Comparison of ENCODE assay signal across 8 cellular contexts in genomic region chr14:99524804-99525698, GRCh38. TPM values are rescaled to one million over a fixed set of nuclear protein-coding genes. Genes with fewer than 3 reads are reported as not detected.
DNase-seq lines count a peak whose midpoint lies in the region; ATAC-seq and TF ChIP-seq lines count a peak whose summit lies in the region.

No MANE protein-coding gene starts in this region.

- no peaks in the 10 kb centered on the region for H3K9me3 ChIP-seq in RWPE2 (ENCODE audit: severe bottlenecking)
- H3K9me3 ChIP-seq in sigmoid colon, result no peaks in the 10 kb centered on the region

- H3K27ac ChIP-seq in RWPE2 (ENCODE audit: poor library complexity, severe bottlenecking) (peak overlapping the region; percentile 54), sigmoid colon (peak overlapping the region; percentile 82 to 90 (median 84))

- no peak overlapping the region for H3K4me3 ChIP-seq in RWPE2 (ENCODE audit: severe bottlenecking)
- no peak overlapping the region for H3K4me3 ChIP-seq in fibroblast of villous mesenchyme (ENCODE audit: low read depth, low read length)
- no peak overlapping the region for H3K4me3 ChIP-seq in sigmoid colon

- peak; percentile 77 for TF ChIP-seq CTCF in RWPE2 (IDR thresholded peaks at IDR 0.05; ENCODE audit: poor library complexity, severe bottlenecking)
- TF ChIP-seq CTCF in fibroblast of villous mesenchyme (IDR thresholded peaks at IDR 0.05; ENCODE audit: insufficient read depth, low read depth, low read length), result peak; percentile 46
- TF ChIP-seq CTCF in sigmoid colon (IDR thresholded peaks at IDR 0.05), result peak in 1 of 4 experiments; percentile 40

- WGBS in sigmoid colon, 2 donors, result 56 to 62% methylated on average over 17 of the region's 17 CpGs

- H3K4me1 Mint-ChIP-seq in T-helper 1 cell treated with Interleukin-12 subunit alpha and Interleukin-12 subunit beta and Interleukin-4 antibody, amounts not matched to agents 30 μg/mL and 1 μg/mL, for 36 hours (ENCODE audit: low read depth), result peaks cover 7% of the 10 kb centered on the region

- DNase-seq in T-helper 1 cell (no peak), RWPE2 (ENCODE audit: low spot score) (no peak), fibroblast of villous mesenchyme (ENCODE audit: low read depth) (peak; percentile 55), sigmoid colon (no peak), Kasumi-1 (lab: John Stamatoyannopoulos, UW) (no peak), NCI-H2171 treated with DMSO at 0.1 percent for 48 hours (lab: John Stamatoyannopoulos, UW) (no peak)

- ATAC-seq in RWPE2 (ENCODE audit: low read depth) (peak; percentile 80), GM21576 (IDR thresholded peaks at IDR 0.05; ENCODE audit: unreplicated experiment) (no peak)

- H3K36me3 ChIP-seq in RWPE2 (ENCODE audit: low read depth) (peaks cover 12% of the 10 kb centered on the region), sigmoid colon (no peaks in the 10 kb centered on the region)

- H3K27me3 ChIP-seq in RWPE2 (ENCODE audit: insufficient read depth, poor library complexity, severe bottlenecking), result no peaks in the 10 kb centered on the region
- H3K27me3 ChIP-seq in sigmoid colon, result no peaks in the 10 kb centered on the region

- peak overlapping the region; percentile 87 for H3K27ac Mint-ChIP-seq in T-helper 1 cell treated with Interleukin-12 subunit alpha and Interleukin-12 subunit beta and Interleukin-4 antibody, amounts not matched to agents 30 μg/mL and 1 μg/mL, for 36 hours

- no peaks in the 10 kb centered on the region for H3K9me3 Mint-ChIP-seq in T-helper 1 cell treated with Interleukin-12 subunit alpha and Interleukin-12 subunit beta and Interleukin-4 antibody, amounts not matched to agents 30 μg/mL and 1 μg/mL, for 36 hours

- no peak for TF ChIP-seq POLR2A in sigmoid colon (IDR thresholded peaks at IDR 0.05)

- TF ChIP-seq EP300 in sigmoid colon (IDR thresholded peaks at IDR 0.05), result no peak

- H3K36me3 Mint-ChIP-seq in T-helper 1 cell treated with Interleukin-12 subunit alpha and Interleukin-12 subunit beta and Interleukin-4 antibody, amounts not matched to agents 30 μg/mL and 1 μg/mL, for 36 hours (ENCODE audit: low read depth), result no peaks in the 10 kb centered on the region

- intact Hi-C loops in sigmoid colon (cut with DNase I), result loop anchor here (2.0 to 5.0 kb wide), 2 partner anchors 37 to 78 kb away; no protein-coding TSS in a partner anchor

- peak overlapping the region; percentile 48 for H3K4me3 Mint-ChIP-seq in T-helper 1 cell treated with Interleukin-12 subunit alpha and Interleukin-12 subunit beta and Interleukin-4 antibody, amounts not matched to agents 30 μg/mL and 1 μg/mL, for 36 hours

- H3K4me1 ChIP-seq in RWPE2 (ENCODE audit: insufficient read depth, poor library complexity, severe bottlenecking) (peaks cover 32% of the 10 kb centered on the region), sigmoid colon (peaks cover 0 to 71% (median 69%) of the 10 kb centered on the region in 4 donors)

- no peaks in the 10 kb centered on the region for H3K27me3 Mint-ChIP-seq in T-helper 1 cell treated with Interleukin-12 subunit alpha and Interleukin-12 subunit beta and Interleukin-4 antibody, amounts not matched to agents 30 μg/mL and 1 μg/mL, for 36 hours (ENCODE audit: low read depth)

RNA-seq across cellular contexts. Expression of gene CCNK, which starts 43.8 kb away (rescaled TPM):
- total RNA-seq in fibroblast of villous mesenchyme, result 20.9 and 38.4 TPM in 2 replicates
- 10 to 100 TPM; 13.2 to 20.5 (median 18.4) TPM for total RNA-seq in sigmoid colon
- 10 to 100 TPM; 14.4 to 25.9 (median 17.6) TPM for polyA plus RNA-seq in sigmoid colon

RNA-seq across cellular contexts. Expression of gene SETD3, which starts 44.4 kb away (rescaled TPM):
- total RNA-seq in fibroblast of villous mesenchyme, result 44.1 and 57.0 TPM in 2 replicates
- 100 to 1,000 TPM; 130 to 164 (median 152) TPM for total RNA-seq in sigmoid colon
- 10 to 100 TPM; 34.6 to 54.7 (median 53.6) TPM for polyA plus RNA-seq in sigmoid colon
